In genomic region chr2:67323209-67323991, GRCh38 we compare ENCODE assay signal across 28 cellular contexts.
DNase-seq lines count a peak whose midpoint lies in the region; ATAC-seq, FAIRE-seq and TF ChIP-seq lines count a peak whose summit lies in the region.
"Had no signal": no experiment of that assay in that cellular context is flagged by ENCODE, and none has a peak within 500 bp of the region (broad histone marks: within the 10 kb centered on the region; RNA-seq: fewer than 3 reads in every experiment).

No MANE protein-coding gene starts in this region.

- no peak overlapping the region for H4K8ac ChIP-seq in H1 (ENCODE audit: extremely low read depth, insufficient read depth, low read length)

- ATAC-seq in GM23338 (no peak), PC-3 (no peak), HG02870 (IDR thresholded peaks at IDR 0.05; ENCODE audit: unreplicated experiment) (no peak)
- ATAC-seq: activated CD8-positive, alpha-beta memory T cell treated with anti-CD3 and anti-CD28 coated beads, Interleukin-2, amount 10 ng/mL, durations not matched to agents 7 days and 5 days had no signal

- no peaks in the 10 kb centered on the region; the same call in 1 of the 2 replicates for H3K23me2 ChIP-seq in H1 (ENCODE audit: low read depth, low read length)

- H2BK5ac ChIP-seq in H1 (ENCODE audit: low read depth, low read length), result no peak overlapping the region

- DNase-seq in GM23338 (ENCODE audit: low spot score) (no peak), PC-3 (no peak), H1 (ENCODE audit: low read depth in 1 of 2, low spot score in 2 of 2) (no peak), Caco-2 (no peak)
- DNase-seq in activated CD4-positive, alpha-beta T cell treated with anti-CD3 and anti-CD28 coated beads, Interleukin-2, amount 50 U/mL, for 1 hour, result no peak
- DNase-seq: activated CD4-positive, alpha-beta T cell treated with anti-CD3 and anti-CD28 coated beads, Interleukin-2, amount 50 U/mL, for 4 hours; activated CD4-positive, CD25-positive, alpha-beta regulatory T cell; activated CD8-positive, alpha-beta memory T cell treated with anti-CD3 and anti-CD28 coated beads, Interleukin-2, amount 10 ng/mL, durations not matched to agents 7 days and 5 days; activated gamma-delta T cell treated with Interleukin-2 at 50 U/mL for 16 hours; activated naive CD8-positive, alpha-beta T cell treated with anti-CD3 and anti-CD28 coated beads, Interleukin-2, amount 10 ng/mL, durations not matched to agents 7 days and 5 days; activated T-cell treated with anti-CD3 and anti-CD28 coated beads, Interleukin-2, amount 50 U/mL, for 48 hours; erythroblast; NCI-H1436 treated with DMSO at 0.1 percent for 48 hours; NCI-H2107; stimulated activated CD4-positive, alpha-beta T cell treated with anti-CD3 and anti-CD28 coated beads, Interleukin-1b, Interleukin-23, amount 100 ng/mL, for 48 hours had no signal

- no TSS peak for BruUV-seq in PC-3 (replicated peaks; lab: Mats Ljungman, UMichigan)
- BruUV-seq in Caco-2 (replicated peaks; lab: Mats Ljungman, UMichigan), result no TSS peak

- no peak overlapping the region for H3K27ac ChIP-seq in GM23338 (ENCODE audit: low read depth)
- no peak overlapping the region for H3K27ac ChIP-seq in PC-3 (ENCODE audit: low read length)
- H3K27ac ChIP-seq in H1 (ENCODE audit: low read depth, low read length), result no peak overlapping the region
- peak overlapping the region; percentile 3 for H3K27ac ChIP-seq in stomach smooth muscle (ENCODE audit: low read length)
- H3K27ac ChIP-seq: neural progenitor cell, parathyroid adenoma, SJSA1, vagina had no signal

- no peak overlapping the region for H4K5ac ChIP-seq in H1 (ENCODE audit: insufficient read length, low read depth, low read length)

- no peak overlapping the region for H3K56ac ChIP-seq in H1 (replicated peaks; ENCODE audit: insufficient read length, low read depth, low read length)

- H3F3A ChIP-seq in GM23338 (replicated peaks; ENCODE audit: low read depth) (no peaks in the 10 kb centered on the region), PC-3 (ENCODE audit: low read length, unreplicated experiment) (no peaks in the 10 kb centered on the region)

- H3K9me3 ChIP-seq in PC-3 (ENCODE audit: low read length), result no peaks in the 10 kb centered on the region
- H3K9me3 ChIP-seq in H1 (ENCODE audit: insufficient read depth in 2 of 2, low read depth in 1 of 2, low read length in 1 of 2), result no peaks in the 10 kb centered on the region
- H3K9me3 ChIP-seq in stomach smooth muscle (ENCODE audit: control insufficient read depth in 2 of 2, low read length in 2 of 2), result no peaks in the 10 kb centered on the region
- H3K9me3 ChIP-seq in Caco-2, result no peaks in the 10 kb centered on the region
- H3K9me3 ChIP-seq: HAP-1, SJSA1, vagina had no signal

- H3K4me1 Mint-ChIP-seq in GM23338, result peaks cover 82% of the 10 kb centered on the region
- no peaks in the 10 kb centered on the region for H3K4me1 Mint-ChIP-seq in Caco-2 (ENCODE audit: low read depth, unreplicated experiment)
- H3K4me1 Mint-ChIP-seq: activated CD8-positive, alpha-beta memory T cell treated with anti-CD3 and anti-CD28 coated beads, Interleukin-2, amount 10 ng/mL, durations not matched to agents 7 days and 5 days; activated naive CD8-positive, alpha-beta T cell treated with anti-CD3 and anti-CD28 coated beads, Interleukin-2, amount 10 ng/mL, durations not matched to agents 7 days and 5 days; CD14-positive monocyte had no signal

- H3K4ac ChIP-seq in H1 (replicated peaks; ENCODE audit: insufficient read length, low read depth, low read length), result no peak overlapping the region

- H4K20me1 ChIP-seq in GM23338 (replicated peaks; ENCODE audit: insufficient read depth), result no peaks in the 10 kb centered on the region
- no peaks in the 10 kb centered on the region for H4K20me1 ChIP-seq in PC-3 (ENCODE audit: low read length)
- no peaks in the 10 kb centered on the region for H4K20me1 ChIP-seq in H1 (replicated peaks in 1 of 2; ENCODE audit: control insufficient read depth in 1 of 2, insufficient read depth in 2 of 2, low read length in 2 of 2)

- TF ChIP-seq EP300 in H1 (IDR thresholded peaks at IDR 0.05; ENCODE audit: borderline replicate concordance in 1 of 2, low read depth in 2 of 2, low read length in 2 of 2), result no peak

- no peak overlapping the region for H2AK5ac ChIP-seq in H1 (ENCODE audit: low read depth, low read length)

- FAIRE-seq in H1 (lab: Jason Lieb, UNC), result peak; percentile 7
- FAIRE-seq: GM18507, HepG2 had no signal

- H3K9me2 ChIP-seq in GM23338 (ENCODE audit: insufficient read depth) (no peaks in the 10 kb centered on the region), PC-3 (replicated peaks; ENCODE audit: low read length) (no peaks in the 10 kb centered on the region)

- 91% methylated on average over 4 of the region's 4 CpGs; no CpG with 5 or more reads in 1 of the 2 experiments for WGBS in H1 (ENCODE audit: extremely low coverage in 1 of 2, insufficient coverage in 1 of 2, insufficient read length in 1 of 2, insufficient replicate concordance in 2 of 2, low coverage in 1 of 2, low lambda C conversion rate in 2 of 2, missing lambda C conversion rate in 1 of 2), 2 experiments

- H3K27me3 ChIP-seq in GM23338 (ENCODE audit: insufficient read depth) (no peaks in the 10 kb centered on the region), PC-3 (ENCODE audit: low read length) (no peaks in the 10 kb centered on the region), H1 (replicated peaks in 1 of 4; ENCODE audit: control insufficient read depth in 3 of 4, extremely low read depth in 1 of 4, insufficient read depth in 3 of 4, low read length in 3 of 4) (no peaks in the 10 kb centered on the region), stomach smooth muscle (ENCODE audit: control insufficient read depth in 1 of 2, insufficient read depth in 2 of 2, low read length in 2 of 2) (no peaks in the 10 kb centered on the region), Caco-2 (replicated peaks; ENCODE audit: control insufficient read depth, insufficient read depth, low read length) (no peaks in the 10 kb centered on the region)
- H3K27me3 ChIP-seq: neural progenitor cell, SJSA1, vagina had no signal

- H4K91ac ChIP-seq in H1 (replicated peaks; ENCODE audit: insufficient read length, low read length), result no peak overlapping the region

- H3K4me1 ChIP-seq in GM23338 (ENCODE audit: insufficient read depth), result peaks cover 83% of the 10 kb centered on the region
- H3K4me1 ChIP-seq in PC-3 (ENCODE audit: insufficient read depth, low read length), result no peaks in the 10 kb centered on the region; the same call in 1 of the 2 replicates
- H3K4me1 ChIP-seq in H1 (replicated peaks in 1 of 4; ENCODE audit: control insufficient read depth in 3 of 4, insufficient read depth in 4 of 4, low read length in 3 of 4), result peaks cover 0 to 23% (median 10%) of the 10 kb centered on the region in 4 experiments; a peak in 5 of 7 replicates
- peaks cover 6% of the 10 kb centered on the region for H3K4me1 ChIP-seq in stomach smooth muscle (ENCODE audit: control insufficient read depth, insufficient read depth, low read length)
- H3K4me1 ChIP-seq in Caco-2, result no peaks in the 10 kb centered on the region
- H3K4me1 ChIP-seq: parathyroid adenoma, vagina had no signal

- H3K79me2 ChIP-seq in GM23338 (replicated peaks; ENCODE audit: insufficient read depth) (0 out of 2 replicates have a peak, but pooled peaks cover 6% of the 10 kb centered on the region), PC-3 (ENCODE audit: low read length) (no peaks in the 10 kb centered on the region), H1 (ENCODE audit: control insufficient read depth in 1 of 2, insufficient read depth in 2 of 2, low read length in 2 of 2) (no peaks in the 10 kb centered on the region)
- H3K79me2 ChIP-seq: parathyroid adenoma had no signal

- no peak overlapping the region for H2BK120ac ChIP-seq in H1 (replicated peaks; ENCODE audit: low read depth, low read length)

- TF ChIP-seq CTCF in GM23338 (conservative IDR thresholded peaks at IDR 0.05; ENCODE audit: low read depth in 2 of 2), result no peak
- TF ChIP-seq CTCF in PC-3 (conservative IDR thresholded peaks at IDR 0.05; ENCODE audit: low read depth, low read length), result no peak
- no peak for TF ChIP-seq CTCF in H1 (IDR thresholded peaks at IDR 0.05; ENCODE audit: control extremely low read depth in 1 of 3, insufficient read depth in 1 of 3, low read depth in 1 of 3, low read length in 3 of 3)
- no peak for TF ChIP-seq CTCF in Caco-2 (IDR thresholded peaks at IDR 0.05; ENCODE audit: insufficient read depth in 1 of 2, low read depth in 1 of 2, low read length in 1 of 2, severe bottlenecking in 1 of 2, unreplicated experiment in 1 of 2)

- H3K4me3 Mint-ChIP-seq in GM23338 (no peak overlapping the region), Caco-2 (ENCODE audit: unreplicated experiment) (no peak overlapping the region)
- H3K4me3 Mint-ChIP-seq: activated CD8-positive, alpha-beta memory T cell treated with anti-CD3 and anti-CD28 coated beads, Interleukin-2, amount 10 ng/mL, durations not matched to agents 7 days and 5 days; activated naive CD8-positive, alpha-beta T cell treated with anti-CD3 and anti-CD28 coated beads, Interleukin-2, amount 10 ng/mL, durations not matched to agents 7 days and 5 days; CD14-positive monocyte; memory B cell; stimulated activated naive CD8-positive, alpha-beta T cell treated with anti-CD3 and anti-CD28 coated beads, Interleukin-15, Interleukin-2, amounts not matched to agents 100 ng/mL and 50 ng/mL, for 24 hours; T-helper 1 cell treated with Interleukin-12 subunit alpha and Interleukin-12 subunit beta and Interleukin-4 antibody, amounts not matched to agents 30 μg/mL and 1 μg/mL, for 36 hours had no signal

- H3K9me3 Mint-ChIP-seq in GM23338 (no peaks in the 10 kb centered on the region), Caco-2 (ENCODE audit: unreplicated experiment) (no peaks in the 10 kb centered on the region)
- H3K9me3 Mint-ChIP-seq: activated naive CD8-positive, alpha-beta T cell treated with anti-CD3 and anti-CD28 coated beads, Interleukin-2, amount 10 ng/mL, durations not matched to agents 7 days and 5 days; CD14-positive monocyte; memory B cell; neural progenitor cell; stimulated activated naive CD8-positive, alpha-beta T cell treated with anti-CD3 and anti-CD28 coated beads, Interleukin-15, Interleukin-2, amounts not matched to agents 100 ng/mL and 50 ng/mL, for 24 hours; T-helper 1 cell treated with Interleukin-12 subunit alpha and Interleukin-12 subunit beta and Interleukin-4 antibody, amounts not matched to agents 30 μg/mL and 1 μg/mL, for 36 hours had no signal

- H3K36me3 ChIP-seq in GM23338 (ENCODE audit: insufficient read depth) (no peaks in the 10 kb centered on the region), PC-3 (ENCODE audit: low read depth, low read length) (no peaks in the 10 kb centered on the region), H1 (ENCODE audit: control insufficient read depth in 2 of 4, insufficient read depth in 4 of 4, low read length in 3 of 4) (no peaks in the 10 kb centered on the region), stomach smooth muscle (ENCODE audit: control insufficient read depth in 2 of 2, insufficient read depth in 2 of 2, low read length in 2 of 2) (no peaks in the 10 kb centered on the region), Caco-2 (ENCODE audit: control insufficient read depth, insufficient read depth, low read length) (no peaks in the 10 kb centered on the region)
- H3K36me3 ChIP-seq: HAP-1, neural progenitor cell, SJSA1, vagina had no signal

- no peak overlapping the region for H3K18ac ChIP-seq in H1 (ENCODE audit: extremely low read depth, low read length)

- POLR2A ChIA-PET in PC-3 (lab: Charles Lee; ENCODE audit: unreplicated experiment), result no interaction called here
- POLR2A ChIA-PET in H1 (lab: Charles Lee; ENCODE audit: partially characterized antibody), result no interaction called here
- POLR2A ChIA-PET in Caco-2 (lab: Charles Lee), result no interaction called here

- CTCF ChIA-PET in PC-3 (lab: Charles Lee) (interaction anchor here (0.6 kb wide), 1 partner anchor 211 kb away, joined by 7 read pairs; no protein-coding TSS in a partner anchor), H1 (lab: Charles Lee; ENCODE audit: partially characterized antibody) (interaction anchor here (0.6 to 1.3 kb wide), 6 partner anchors 10 to 1496 kb away, joined by 3 to 5 read pairs (median 3); no protein-coding TSS in a partner anchor), Caco-2 (lab: Charles Lee) (no interaction called here)

- H3K4me2 ChIP-seq in GM23338 (no peak overlapping the region; the same call in 1 of the 2 replicates), PC-3 (ENCODE audit: low read length) (no peak overlapping the region), H1 (ENCODE audit: insufficient read depth in 1 of 2, low read depth in 2 of 2, low read length in 2 of 2) (no peak overlapping the region)
- H3K4me2 ChIP-seq: neural progenitor cell had no signal

- no peak overlapping the region for H3K14ac ChIP-seq in H1 (ENCODE audit: insufficient read length)

- H3K23ac ChIP-seq in H1 (ENCODE audit: insufficient read length), result no peak overlapping the region

- H2BK15ac ChIP-seq in H1 (ENCODE audit: low read length), result no peak overlapping the region

- H2BK12ac ChIP-seq in H1 (ENCODE audit: low read depth, low read length), result no peak overlapping the region

- H3K9ac ChIP-seq in PC-3 (ENCODE audit: low read length) (0 out of 2 replicates have a peak overlapping the region, but pooled peaks have one; percentile 4), H1 (replicated peaks in 1 of 4; ENCODE audit: extremely low read depth in 1 of 4, low read depth in 3 of 4, low read length in 3 of 4) (no peak overlapping the region), stomach smooth muscle (ENCODE audit: low read length in 2 of 2) (no peak overlapping the region)
- H3K9ac ChIP-seq: neural progenitor cell, parathyroid adenoma had no signal

- TF ChIP-seq POLR2A in H1 (IDR thresholded peaks at IDR 0.05; ENCODE audit: control extremely low read depth in 1 of 2, low read depth in 2 of 2, low read length in 2 of 2), result no peak

- TF ChIP-seq RAD21 in H1 (IDR thresholded peaks at IDR 0.05 in 1 of 2, conservative IDR thresholded peaks at IDR 0.05 in 1 of 2; ENCODE audit: low read depth in 2 of 2, low read length in 2 of 2), result no peak

- intact Hi-C loops in PC-3 (cut with micrococcal nuclease), result loop anchor here (2.0 to 5.0 kb wide), 4 partner anchors 329 to 896 kb away; no protein-coding TSS in a partner anchor
- intact Hi-C loops in Caco-2 (cut with micrococcal nuclease; ENCODE audit: unreplicated experiment), result loop anchor here (2.0 to 10.0 kb wide), 4 partner anchors 89 to 896 kb away; no protein-coding TSS in a partner anchor

- H3K36me3 Mint-ChIP-seq in GM23338 (ENCODE audit: low read depth) (no peaks in the 10 kb centered on the region), Caco-2 (ENCODE audit: insufficient read depth, unreplicated experiment) (no peaks in the 10 kb centered on the region)
- H3K36me3 Mint-ChIP-seq: activated CD8-positive, alpha-beta memory T cell treated with anti-CD3 and anti-CD28 coated beads, Interleukin-2, amount 10 ng/mL, durations not matched to agents 7 days and 5 days; activated naive CD8-positive, alpha-beta T cell treated with anti-CD3 and anti-CD28 coated beads, Interleukin-2, amount 10 ng/mL, durations not matched to agents 7 days and 5 days; CD14-positive monocyte; memory B cell; neural progenitor cell had no signal

- H2BK20ac ChIP-seq in H1 (ENCODE audit: low read length), result no peak overlapping the region

- H3K4me3 ChIP-seq in GM23338 (no peak overlapping the region), PC-3 (ENCODE audit: low read length) (no peak overlapping the region), H1 (ENCODE audit: extremely low read depth in 1 of 4, insufficient read depth in 2 of 4, low read depth in 3 of 4, low read length in 4 of 4) (no peak overlapping the region), stomach smooth muscle (ENCODE audit: low read length in 2 of 2) (no peak overlapping the region), Caco-2 (ENCODE audit: low read depth, low read length) (no peak overlapping the region)
- H3K4me3 ChIP-seq: HAP-1, neural progenitor cell, SJSA1, vagina had no signal

- no peaks in the 10 kb centered on the region for H3K27me3 Mint-ChIP-seq in GM23338 (ENCODE audit: insufficient read depth, low read depth, poor library complexity)
- H3K27me3 Mint-ChIP-seq in Caco-2 (ENCODE audit: insufficient read depth, unreplicated experiment), result peaks cover 6% of the 10 kb centered on the region
- H3K27me3 Mint-ChIP-seq: activated naive CD8-positive, alpha-beta T cell treated with anti-CD3 and anti-CD28 coated beads, Interleukin-2, amount 10 ng/mL, durations not matched to agents 7 days and 5 days had no signal

- no peak overlapping the region for H2AFZ ChIP-seq in GM23338
- no peak overlapping the region for H2AFZ ChIP-seq in PC-3 (ENCODE audit: low read length)
- no peak overlapping the region for H2AFZ ChIP-seq in H1 (ENCODE audit: low read length)
- H2AFZ ChIP-seq: neural progenitor cell, parathyroid adenoma had no signal

- H3K79me1 ChIP-seq in H1 (ENCODE audit: low read depth, low read length), result no peaks in the 10 kb centered on the region

- H3K27ac Mint-ChIP-seq in GM23338, result peak overlapping the region; percentile 68
- no peak overlapping the region for H3K27ac Mint-ChIP-seq in Caco-2 (ENCODE audit: unreplicated experiment)
- H3K27ac Mint-ChIP-seq: activated CD8-positive, alpha-beta memory T cell treated with anti-CD3 and anti-CD28 coated beads, Interleukin-2, amount 10 ng/mL, durations not matched to agents 7 days and 5 days; activated naive CD8-positive, alpha-beta T cell treated with anti-CD3 and anti-CD28 coated beads, Interleukin-2, amount 10 ng/mL, durations not matched to agents 7 days and 5 days; CD14-positive monocyte; memory B cell; stimulated activated naive CD8-positive, alpha-beta T cell treated with anti-CD3 and anti-CD28 coated beads, Interleukin-15, Interleukin-2, amounts not matched to agents 100 ng/mL and 50 ng/mL, for 24 hours; T-helper 1 cell treated with Interleukin-12 subunit alpha and Interleukin-12 subunit beta and Interleukin-4 antibody, amounts not matched to agents 30 μg/mL and 1 μg/mL, for 36 hours had no signal
